ENCODE assay signal across 26 cellular contexts in the genomic region with DNA sequence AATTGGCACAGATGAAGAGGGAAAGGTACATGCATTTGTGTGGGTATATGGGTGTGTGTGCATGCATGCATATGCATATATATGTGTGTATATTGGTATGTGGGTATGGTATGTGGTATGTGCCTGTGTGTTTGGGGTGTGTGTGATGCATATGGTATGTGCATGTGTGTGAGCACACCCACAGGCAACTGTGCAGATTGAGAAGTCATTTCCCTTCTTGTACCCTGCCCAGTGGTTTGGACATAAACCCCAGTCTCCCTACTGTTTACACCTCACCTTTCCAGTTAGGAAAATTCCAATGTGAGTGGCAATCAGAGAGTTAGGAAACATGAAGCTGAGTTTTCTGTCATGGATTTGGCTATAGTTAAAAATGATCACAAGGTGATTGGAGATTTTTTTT.
"Had no signal": no experiment of that assay in that cellular context is flagged by ENCODE, and none has a peak within 500 bp of the region (broad histone marks: within the 10 kb centered on the region; RNA-seq: fewer than 3 reads in every experiment).

No MANE protein-coding gene starts in this region.

- ATAC-seq: stimulated activated effector memory CD8-positive, alpha-beta T cell treated with anti-CD3 and anti-CD28 coated beads, Interleukin-12 subunit alpha, Interleukin-12 subunit beta, amount 100 ng/mL, for 72 hours; stimulated activated memory B cell treated with anti-CD40 and anti-IgM and Interleukin-4, amounts not matched to agents 10 μg/mL and 1 μg/mL and 100 μg/mL, for 72 hours; stimulated activated naive B cell treated with anti-CD40 and anti-IgM and Interleukin-4, amounts not matched to agents 10 μg/mL and 1 μg/mL and 100 μg/mL, for 72 hours; stimulated activated naive CD8-positive, alpha-beta T cell treated with anti-CD3 and anti-CD28 coated beads, Interleukin-15, amount 100 ng/mL, for 72 hours; stimulated activated naive CD8-positive, alpha-beta T cell treated with anti-CD3 and anti-CD28 coated beads, Interleukin-15, Interleukin-2, amounts not matched to agents 100 U/mL and 50 U/mL, for 24 hours; upper lobe of right lung had no signal

- H3K27ac ChIP-seq: stomach, suprapubic skin, testis, thoracic aorta, tibial artery, transverse colon, upper lobe of left lung, upper lobe of right lung, uterus, vagina had no signal

- H3K9me3 ChIP-seq: suprapubic skin, testis, thyroid gland, transverse colon, upper lobe of right lung, uterus, vagina had no signal

- H3K4me1 ChIP-seq: suprapubic skin, testis, transverse colon, upper lobe of left lung, upper lobe of right lung had no signal

- H3K27me3 ChIP-seq: stomach, suprapubic skin, testis, thyroid gland, tibial artery, transverse colon, upper lobe of left lung, upper lobe of right lung, uterus, vagina had no signal

- DNase-seq: stimulated activated CD4-positive, alpha-beta T cell treated with anti-CD3 and anti-CD28 coated beads, Interleukin-2, amount 100 ng/mL, for 24 hours; stimulated activated CD4-positive, alpha-beta T cell treated with anti-CD3 and anti-CD28 coated beads, Interleukin-2, amount 100 ng/mL, for 48 hours; stimulated activated CD4-positive, alpha-beta T cell treated with anti-CD3 and anti-CD28 coated beads, Interleukin-4, amount 100 ng/mL, for 1 hour; stimulated activated CD4-positive, alpha-beta T cell treated with anti-CD3 and anti-CD28 coated beads, Interleukin-4, amount 100 ng/mL, for 24 hours; stimulated activated CD4-positive, alpha-beta T cell treated with anti-CD3 and anti-CD28 coated beads, Interleukin-4, amount 100 ng/mL, for 4 hours; stimulated activated CD8-positive, alpha-beta memory T cell treated with anti-CD3 and anti-CD28 coated beads, Interleukin-4, amount 100 ng/mL, for 48 hours; stimulated activated naive B cell treated with anti-CD40 and anti-IgM and Interleukin-4, amounts not matched to agents 10 μg/mL and 1 μg/mL and 100 μg/mL, for 72 hours; stimulated activated naive CD4-positive, alpha-beta T cell; stimulated activated naive CD4-positive, alpha-beta T cell treated with Interleukin-2 at 50 U/mL for 16 hours; stimulated activated naive CD8-positive, alpha-beta T cell treated with anti-CD3 and anti-CD28 coated beads, Interleukin-15, amount 100 ng/mL, for 72 hours; stimulated activated naive CD8-positive, alpha-beta T cell treated with anti-CD3 and anti-CD28 coated beads, Interleukin-15, Interleukin-2, amounts not matched to agents 100 U/mL and 50 U/mL, for 24 hours; stomach; substantia nigra; testis; thyroid gland; tibial artery; transverse colon; trophoblast cell; upper lobe of left lung; upper lobe of right lung; uterus had no signal

- H3K4me3 ChIP-seq: stomach, suprapubic skin, testis, thoracic aorta, thyroid gland, tibial artery, transverse colon, upper lobe of left lung, upper lobe of right lung, uterus, vagina had no signal

- H3K36me3 ChIP-seq: stomach, suprapubic skin, thoracic aorta, thyroid gland, tibial artery, transverse colon, upper lobe of left lung, upper lobe of right lung, uterus, vagina had no signal
